Comparison of ENCODE assay signal across 8 cellular contexts in genomic region chr7:7772385-7772784, GRCh38. TPM values are rescaled to one million over a fixed set of nuclear protein-coding genes. Genes with fewer than 3 reads are reported as not detected.
A peak's percentile ranks its signal among the peaks of the same experiment; 100 is the strongest.
DNase-seq lines count a peak whose midpoint lies in the region; ATAC-seq and TF ChIP-seq lines count a peak whose summit lies in the region.

No MANE protein-coding gene starts in this region.

- H3K4me3 Mint-ChIP-seq in activated CD4-positive, alpha-beta memory T cell treated with anti-CD3 and anti-CD28 coated beads for 36 hours = no peak overlapping the region
- H3K4me3 Mint-ChIP-seq in chondrocyte (ENCODE audit: unreplicated experiment) = no peak overlapping the region

- H3K27me3 ChIP-seq in WERI-Rb-1 (ENCODE audit: insufficient read depth, low read depth, severe bottlenecking) = no peaks in the 10 kb centered on the region

- H3K4me1 Mint-ChIP-seq in activated CD4-positive, alpha-beta memory T cell treated with anti-CD3 and anti-CD28 coated beads for 36 hours (ENCODE audit: low read depth) = peaks cover 19% of the 10 kb centered on the region
- H3K4me1 Mint-ChIP-seq in chondrocyte (ENCODE audit: low read depth) = peaks cover 13% of the 10 kb centered on the region

- POLR2A ChIA-PET in activated CD4-positive, alpha-beta memory T cell treated with anti-CD3 and anti-CD28 coated beads for 36 hours (lab: Charles Lee) = interaction anchor here (0.5 kb wide), 1 partner anchor 198 kb away, joined by 3 read pairs; no protein-coding TSS in a partner anchor

- H3K27ac Mint-ChIP-seq in activated CD4-positive, alpha-beta memory T cell treated with anti-CD3 and anti-CD28 coated beads for 36 hours = no peak overlapping the region
- H3K27ac Mint-ChIP-seq in chondrocyte (ENCODE audit: unreplicated experiment) = no peak overlapping the region

- no peaks in the 10 kb centered on the region for H3K27me3 Mint-ChIP-seq in activated CD4-positive, alpha-beta memory T cell treated with anti-CD3 and anti-CD28 coated beads for 36 hours
- H3K27me3 Mint-ChIP-seq in chondrocyte (ENCODE audit: low read depth) = no peaks in the 10 kb centered on the region

- no peak for TF ChIP-seq CTCF in WERI-Rb-1 (IDR thresholded peaks at IDR 0.05; ENCODE audit: low read depth, low read length)
- TF ChIP-seq CTCF in chondrocyte (IDR thresholded peaks at IDR 0.05) = no peak

- no peak overlapping the region for H3K4me3 ChIP-seq in WERI-Rb-1 (ENCODE audit: low read depth, low read length)

- no peaks in the 10 kb centered on the region for H3K9me3 Mint-ChIP-seq in activated CD4-positive, alpha-beta memory T cell treated with anti-CD3 and anti-CD28 coated beads for 36 hours
- no peaks in the 10 kb centered on the region for H3K9me3 Mint-ChIP-seq in chondrocyte (ENCODE audit: low read depth)

- H3K36me3 Mint-ChIP-seq in activated CD4-positive, alpha-beta memory T cell treated with anti-CD3 and anti-CD28 coated beads for 36 hours = no peaks in the 10 kb centered on the region
- no peaks in the 10 kb centered on the region for H3K36me3 Mint-ChIP-seq in chondrocyte (ENCODE audit: low read depth)

- CTCF ChIA-PET in activated CD4-positive, alpha-beta memory T cell treated with anti-CD3 and anti-CD28 coated beads for 36 hours (lab: Charles Lee) = interaction anchor here (0.8 to 2.3 kb wide), 4 partner anchors 11 to 418 kb away, joined by 3 to 9 read pairs (median 6); partner anchors contain the start of gene RPA3

- H3K27ac ChIP-seq in WERI-Rb-1 = no peak overlapping the region

- DNase-seq in NCI-H2227 treated with DMSO at 0.1 percent for 48 hours (lab: John Stamatoyannopoulos, UW) = peak; percentile 44
- DNase-seq in NCI-H2227 (lab: John Stamatoyannopoulos, UW; ENCODE audit: unreplicated experiment) = no peak
- DNase-seq in activated CD4-positive, alpha-beta memory T cell treated with anti-CD3 and anti-CD28 coated beads for 36 hours = peak; percentile 41
- peak; percentile 26 for DNase-seq in myocyte (ENCODE audit: low read depth)
- no peak for DNase-seq in WERI-Rb-1
- no peak for DNase-seq in chondrocyte (ENCODE audit: low spot score)
- DNase-seq in left cardiac atrium = no peak

- peak; percentile 41 for ATAC-seq in HG03469 (IDR thresholded peaks at IDR 0.05; ENCODE audit: unreplicated experiment)
- ATAC-seq in left cardiac atrium = no peak

- intact Hi-C loops in activated CD4-positive, alpha-beta memory T cell treated with anti-CD3 and anti-CD28 coated beads for 36 hours (cut with micrococcal nuclease) = loop anchor here (1.0 to 5.0 kb wide), 4 partner anchors 17 to 404 kb away; no protein-coding TSS in a partner anchor
- intact Hi-C loops in left cardiac atrium (cut with DNase I) = no loop called here

- H3K36me3 ChIP-seq in WERI-Rb-1 = no peaks in the 10 kb centered on the region

- no peaks in the 10 kb centered on the region for H3K9me3 ChIP-seq in WERI-Rb-1 (ENCODE audit: severe bottlenecking)

RNA-seq across cellular contexts. Expression of gene RPA3, which starts 54.0 kb away (rescaled TPM):
- 100 to 1,000 TPM; 214 to 220 TPM for total RNA-seq in activated CD4-positive, alpha-beta memory T cell treated with anti-CD3 and anti-CD28 coated beads for 36 hours
- total RNA-seq in myocyte = 16.9 and 17.7 TPM in 2 replicates
- 33.2 TPM for polyA plus RNA-seq in myocyte (2012)
- 8.3 to 17.2 TPM (median 13.5 TPM) in 3 replicates for total RNA-seq in chondrocyte
- total RNA-seq in left cardiac atrium = 10 to 100 TPM; 20.3 to 24.8 TPM

Comparison
In these comparisons a context has a peak if more than half of its experiments do, and no peak if none do; other contexts are left out.
1. DNase-seq: peak in NCI-H2227 treated with DMSO at 0.1 percent for 48 hours (single experiment), activated CD4-positive, alpha-beta memory T cell treated with anti-CD3 and anti-CD28 coated beads for 36 hours (single experiment) and myocyte (single experiment); none in NCI-H2227 (single experiment), WERI-Rb-1 (single experiment), chondrocyte (single experiment) and left cardiac atrium (single experiment).
2. RNA of gene RPA3, which starts 54.0 kb away (total RNA-seq): 214 to 220 TPM in activated CD4-positive, alpha-beta memory T cell treated with anti-CD3 and anti-CD28 coated beads for 36 hours; 20.3 to 24.8 TPM in left cardiac atrium, 16.9 to 17.7 TPM in myocyte and 8.3 to 17.2 TPM in chondrocyte; every median in the first group is over 4 times any median in the second.